Comparison of ENCODE assay signal across 17 cellular contexts in genomic region chr12:130787445-130788410, GRCh38. TPM values are rescaled to one million over a fixed set of nuclear protein-coding genes. Genes with fewer than 3 reads are reported as not detected.
DNase-seq lines count a peak whose midpoint lies in the region; ATAC-seq and TF ChIP-seq lines count a peak whose summit lies in the region.
"Had no signal": no experiment of that assay in that cellular context is flagged by ENCODE, and none has a peak within 500 bp of the region (broad histone marks: within the 10 kb centered on the region; RNA-seq: fewer than 3 reads in every experiment).

No MANE protein-coding gene starts in this region.

- peak overlapping the region; percentile 93 for H3K27ac Mint-ChIP-seq in GM23338
- H3K27ac Mint-ChIP-seq in neural progenitor cell: peak overlapping the region; percentile 97
- H3K27ac Mint-ChIP-seq: activated CD4-positive, alpha-beta memory T cell treated with anti-CD3 and anti-CD28 coated beads, Interleukin-2, amount 10 ng/mL, durations not matched to agents 7 days and 5 days; activated T-helper 17 cell treated with anti-CD3 and anti-CD28 coated beads, Interleukin-2, amount 50 U/mL, for 72 hours had no signal

- TF ChIP-seq CTCF in GM23338 (conservative IDR thresholded peaks at IDR 0.05; ENCODE audit: low read depth in 2 of 2) (no peak), fibroblast of the aortic adventitia (IDR thresholded peaks at IDR 0.05; ENCODE audit: insufficient read depth, low read length) (no peak), neural progenitor cell (IDR thresholded peaks at IDR 0.05) (no peak), ovary (IDR thresholded peaks at IDR 0.05) (no peak)

- H4K20me1 ChIP-seq in GM23338 (replicated peaks; ENCODE audit: insufficient read depth) (no peaks in the 10 kb centered on the region), neural progenitor cell (ENCODE audit: low read depth) (peaks cover 30% of the 10 kb centered on the region)

- H3K4me3 ChIP-seq in GM23338 (peak overlapping the region; percentile 37), fibroblast of the aortic adventitia (ENCODE audit: low read depth, low read length) (no peak overlapping the region), neural progenitor cell (peak overlapping the region; percentile 16), ovary (no peak overlapping the region)
- H3K4me3 ChIP-seq: breast epithelium, SJCRH30, transverse colon had no signal

- no peaks in the 10 kb centered on the region for H3K9me3 ChIP-seq in neural progenitor cell (ENCODE audit: low read depth)
- H3K9me3 ChIP-seq in ovary: no peaks in the 10 kb centered on the region
- H3K9me3 ChIP-seq: SJCRH30 had no signal

- H3K4me1 ChIP-seq in GM23338 (ENCODE audit: insufficient read depth) (peaks cover 61% of the 10 kb centered on the region), neural progenitor cell (peaks cover 34% of the 10 kb centered on the region), ovary (ENCODE audit: insufficient read depth) (no peaks in the 10 kb centered on the region)
- H3K4me1 ChIP-seq: breast epithelium, parathyroid adenoma, SJCRH30, transverse colon had no signal

- no peaks in the 10 kb centered on the region for H3K9me2 ChIP-seq in GM23338 (ENCODE audit: insufficient read depth)

- H3K36me3 Mint-ChIP-seq in GM23338 (ENCODE audit: low read depth) (peaks cover 19% of the 10 kb centered on the region), neural progenitor cell (peaks cover 27% of the 10 kb centered on the region)

- intact Hi-C loops in ovary (cut with DNase I): no loop called here

- ATAC-seq in GM23338: peak; percentile 85
- no peak for ATAC-seq in GM21528 (IDR thresholded peaks at IDR 0.05; ENCODE audit: low FRiP score, unreplicated experiment)
- ATAC-seq: activated T-helper 17 cell treated with anti-CD3 and anti-CD28 coated beads, Interleukin-2, amount 50 U/mL, for 72 hours had no signal

- H3K4me2 ChIP-seq in GM23338 (peak overlapping the region; percentile 58), neural progenitor cell (peak overlapping the region; percentile 73)

- 0 out of 2 replicates have a peak, but pooled peaks cover 3% of the 10 kb centered on the region for H3F3A ChIP-seq in GM23338 (replicated peaks; ENCODE audit: low read depth)
- peaks cover 17% of the 10 kb centered on the region for H3F3A ChIP-seq in neural progenitor cell (ENCODE audit: low read depth)

- H2AFZ ChIP-seq in GM23338: no peak overlapping the region
- H2AFZ ChIP-seq in neural progenitor cell (replicated peaks): no peak overlapping the region
- H2AFZ ChIP-seq: parathyroid adenoma had no signal

- H3K4me3 Mint-ChIP-seq in GM23338 (peak overlapping the region; percentile 59), neural progenitor cell (peak overlapping the region; percentile 76)
- H3K4me3 Mint-ChIP-seq: activated CD4-positive, alpha-beta memory T cell treated with anti-CD3 and anti-CD28 coated beads, Interleukin-2, amount 10 ng/mL, durations not matched to agents 7 days and 5 days; activated T-helper 17 cell treated with anti-CD3 and anti-CD28 coated beads, Interleukin-2, amount 50 U/mL, for 72 hours had no signal

- peaks cover 17% of the 10 kb centered on the region for H3K27me3 Mint-ChIP-seq in GM23338 (ENCODE audit: insufficient read depth, low read depth, poor library complexity)
- H3K27me3 Mint-ChIP-seq in neural progenitor cell (ENCODE audit: insufficient read depth, low read depth): peaks cover 2% of the 10 kb centered on the region
- H3K27me3 Mint-ChIP-seq: activated CD4-positive, alpha-beta memory T cell treated with anti-CD3 and anti-CD28 coated beads, Interleukin-2, amount 10 ng/mL, durations not matched to agents 7 days and 5 days; activated T-helper 17 cell treated with anti-CD3 and anti-CD28 coated beads, Interleukin-2, amount 50 U/mL, for 72 hours had no signal

- H3K4me1 Mint-ChIP-seq in GM23338 (peaks cover 46% of the 10 kb centered on the region), neural progenitor cell (peaks cover 50% of the 10 kb centered on the region)
- H3K4me1 Mint-ChIP-seq: activated CD4-positive, alpha-beta memory T cell treated with anti-CD3 and anti-CD28 coated beads, Interleukin-2, amount 10 ng/mL, durations not matched to agents 7 days and 5 days; activated T-helper 17 cell treated with anti-CD3 and anti-CD28 coated beads, Interleukin-2, amount 50 U/mL, for 72 hours had no signal

- no peak for TF ChIP-seq EP300 in ovary (IDR thresholded peaks at IDR 0.05)

- H3K27me3 ChIP-seq in GM23338 (ENCODE audit: insufficient read depth) (no peaks in the 10 kb centered on the region), neural progenitor cell (no peaks in the 10 kb centered on the region), ovary (no peaks in the 10 kb centered on the region)
- H3K27me3 ChIP-seq: breast epithelium, SJCRH30, transverse colon had no signal

- no peak overlapping the region for H3K9ac ChIP-seq in neural progenitor cell
- H3K9ac ChIP-seq: parathyroid adenoma had no signal

- H3K27ac ChIP-seq in GM23338 (ENCODE audit: low read depth): peak overlapping the region; percentile 87
- no peak overlapping the region for H3K27ac ChIP-seq in neural progenitor cell
- H3K27ac ChIP-seq in ovary: no peak overlapping the region
- H3K27ac ChIP-seq: breast epithelium, epithelial cell of prostate, parathyroid adenoma, SJCRH30, transverse colon had no signal

- 87 to 90% (median 87%) methylated on average over 32 to 35 of the region's 35 CpGs for WGBS in ovary, 3 donors

- no peaks in the 10 kb centered on the region for H3K79me2 ChIP-seq in GM23338 (replicated peaks; ENCODE audit: insufficient read depth)
- no peaks in the 10 kb centered on the region for H3K79me2 ChIP-seq in neural progenitor cell (ENCODE audit: low read depth)
- H3K79me2 ChIP-seq: parathyroid adenoma had no signal

- peaks cover 7% of the 10 kb centered on the region; the same call in 1 of the 2 replicates for H3K36me3 ChIP-seq in GM23338 (ENCODE audit: insufficient read depth)
- no peaks in the 10 kb centered on the region for H3K36me3 ChIP-seq in neural progenitor cell
- H3K36me3 ChIP-seq in ovary: no peaks in the 10 kb centered on the region
- H3K36me3 ChIP-seq: breast epithelium, SJCRH30, transverse colon had no signal

- peak; percentile 79 for DNase-seq in GM23338 (ENCODE audit: low spot score)
- DNase-seq in astrocyte of the hippocampus (ENCODE audit: low read depth, low spot score): peak; percentile 85
- DNase-seq in fibroblast of the aortic adventitia (ENCODE audit: low read depth): peak; percentile 50
- peak; percentile 76 for DNase-seq in neural progenitor cell (ENCODE audit: low spot score)
- no peak for DNase-seq in DMS79 treated with DMSO at 0.1 percent for 48 hours (lab: John Stamatoyannopoulos, UW)
- no peak for DNase-seq in activated effector memory CD4-positive, alpha-beta T cell treated with anti-CD3 and anti-CD28 coated beads, Interleukin-2, amount 50 U/mL, for 16 hours
- no peak for DNase-seq in ovary
- DNase-seq: activated CD4-positive, alpha-beta memory T cell treated with anti-CD3 and anti-CD28 coated beads, Interleukin-2, amount 10 ng/mL, durations not matched to agents 7 days and 5 days; NCI-H2081; NK-92 treated with Interleukin-12 subunit alpha and Interleukin-12 subunit beta, amount 100 ng/mL, for 24 hours; SJCRH30; transverse colon had no signal

- TF ChIP-seq POLR2A in ovary (IDR thresholded peaks at IDR 0.05): no peak

- H3K9me3 Mint-ChIP-seq in GM23338 (peaks cover 7% of the 10 kb centered on the region; the same call in 2 of the 3 replicates), neural progenitor cell (peaks cover 13% of the 10 kb centered on the region)

TF ChIP-seq in GM23338, 12 proteins besides CTCF, POLR2A, EP300 and RAD21 (continues in another document):
- TF ChIP-seq EZH2 (IDR thresholded peaks at IDR 0.05; ENCODE audit: low read depth, unreplicated experiment) (no peak), ZNF114 (CRISPR knock-in tag; IDR thresholded peaks at IDR 0.05) (no peak), NANOG (IDR thresholded peaks at IDR 0.05; ENCODE audit: borderline replicate concordance) (no peak)

RNA-seq across cellular contexts. Expression of gene STX2, which starts 51.3 kb away (rescaled TPM):
- 23.9 and 35.4 TPM in 2 replicates for total RNA-seq in GM23338 (2014; rRNA removed; shearing (Covaris generic))
- polyA plus RNA-seq in GM23338 (2016; fragmentation: Nextera tagmentation; extraction: Ambion mirVana) (16.4 and 17.7 TPM in 2 replicates), ovary (10 to 100 TPM; 12.9 to 25.5 TPM)
- total RNA-seq in fibroblast of the aortic adventitia (ENCODE audit: low replicate concordance) (14.1 and 48.1 TPM in 2 replicates), neural progenitor cell (ENCODE audit: low replicate concordance) (36.7 and 44.0 TPM in 2 replicates), ovary (10 to 100 TPM; 16.8 to 26.9 (median 21.4) TPM)

Comparison
In these comparisons a context has a peak if more than half of its experiments do, and no peak if none do; other contexts are left out.
1. DNase-seq: peak in GM23338 (single experiment), astrocyte of the hippocampus (single experiment), fibroblast of the aortic adventitia (single experiment) and neural progenitor cell (single experiment); none in DMS79 treated with DMSO at 0.1 percent for 48 hours (single experiment), activated effector memory CD4-positive, alpha-beta T cell treated with anti-CD3 and anti-CD28 coated beads, Interleukin-2, amount 50 U/mL, for 16 hours (single experiment) and ovary (0 of 5).
2. H3K4me3 ChIP-seq: peak in GM23338 (single experiment) and neural progenitor cell (single experiment); none in fibroblast of the aortic adventitia (single experiment) and ovary (single experiment).